ENCODE assay signal across 39 cellular contexts in genomic region chr13:112029143-112029542, GRCh38. TPM values are rescaled to one million over a fixed set of nuclear protein-coding genes. Genes with fewer than 3 reads are reported as not detected.
"Had no signal": no experiment of that assay in that cellular context is flagged by ENCODE, and none has a peak within 500 bp of the region (broad histone marks: within the 10 kb centered on the region; RNA-seq: fewer than 3 reads in every experiment).

No MANE protein-coding gene starts in this region.

- DNase-seq: activated effector memory CD4-positive, alpha-beta T cell treated with anti-CD3 and anti-CD28 coated beads, Interleukin-2, amount 50 U/mL, for 16 hours; activated effector memory CD4-positive, alpha-beta T cell treated with Interleukin-2 at 50 U/mL for 16 hours; activated gamma-delta T cell; activated gamma-delta T cell treated with Interleukin-2 at 50 U/mL for 16 hours; activated naive CD4-positive, alpha-beta T cell; activated naive CD4-positive, alpha-beta T cell treated with anti-CD3 and anti-CD28 coated beads for 36 hours; activated naive CD4-positive, alpha-beta T cell treated with anti-CD3 and anti-CD28 coated beads, Interleukin-2, amount 10 ng/mL, durations not matched to agents 7 days and 5 days; activated naive CD4-positive, alpha-beta T cell treated with anti-CD3 and anti-CD28 coated beads, Interleukin-2, amount 50 U/mL, for 16 hours; activated naive CD4-positive, alpha-beta T cell treated with Interleukin-2 at 50 U/mL for 16 hours; activated naive CD8-positive, alpha-beta T cell treated with anti-CD3 and anti-CD28 coated beads for 36 hours; activated naive CD8-positive, alpha-beta T cell treated with anti-CD3 and anti-CD28 coated beads, Interleukin-2, amount 10 ng/mL, durations not matched to agents 7 days and 5 days; activated naive CD8-positive, alpha-beta T cell treated with anti-CD3 and anti-CD28 coated beads, Interleukin-2, amount 50 U/mL, for 24 hours; activated T-cell treated with anti-CD3 and anti-CD28 coated beads, Interleukin-2, amount 50 U/mL, for 1 hour; activated T-cell treated with anti-CD3 and anti-CD28 coated beads, Interleukin-2, amount 50 U/mL, for 24 hours; activated T-cell treated with anti-CD3 and anti-CD28 coated beads, Interleukin-2, amount 50 U/mL, for 4 hours; activated T-cell treated with anti-CD3 and anti-CD28 coated beads, Interleukin-2, amount 50 U/mL, for 48 hours; activated T-cell treated with anti-CD3 and anti-CD28 coated beads, Interleukin-2, amount 50 U/mL, for 72 hours; adrenal gland; amniotic stem cell; amygdala; anterior cingulate cortex; body of pancreas; brain microvascular endothelial cell; caudate nucleus; central memory CD4-positive, alpha-beta T cell; cerebellar nuclear complex had no signal

- H3K9me3 ChIP-seq: adrenal gland, ascending aorta, body of pancreas, breast epithelium had no signal

- H3K4me1 ChIP-seq: adrenal gland, ascending aorta, breast epithelium had no signal

- H3K36me3 ChIP-seq: adrenal gland, ascending aorta, brain microvascular endothelial cell, breast epithelium, cardiac muscle cell had no signal

- H3K4me3 ChIP-seq: adrenal gland, ascending aorta, body of pancreas, breast epithelium, cardiac muscle cell had no signal

- H3K27me3 ChIP-seq: ascending aorta, brain microvascular endothelial cell had no signal

- H3K27ac ChIP-seq: adrenal gland, ascending aorta, body of pancreas, brain microvascular endothelial cell, breast epithelium, cardiac muscle cell had no signal

- ATAC-seq: activated naive CD4-positive, alpha-beta T cell treated with anti-CD3 and anti-CD28 coated beads, Interleukin-2, amount 50 U/mL, for 72 hours; activated naive CD8-positive, alpha-beta T cell treated with anti-CD3 and anti-CD28 coated beads, Interleukin-2, amount 50 U/mL, for 24 hours; activated T-cell treated with anti-CD3 and anti-CD28 coated beads, Interleukin-2, amount 50 U/mL, for 4 hours; activated T-cell treated with anti-CD3 and anti-CD28 coated beads, Interleukin-2, amount 50 U/mL, for 72 hours; activated T-helper 17 cell treated with anti-CD3 and anti-CD28 coated beads, Interleukin-2, amount 50 U/mL, for 72 hours; body of pancreas had no signal

RNA-seq across cellular contexts. Expression of gene SOX1, which starts 37.8 kb away (rescaled TPM):
- total RNA-seq: activated naive CD4-positive, alpha-beta T cell treated with anti-CD3 and anti-CD28 coated beads for 36 hours; activated naive CD4-positive, alpha-beta T cell treated with anti-CD3 and anti-CD28 coated beads, Interleukin-2, amount 50 U/mL, for 72 hours; activated naive CD8-positive, alpha-beta T cell treated with anti-CD3 and anti-CD28 coated beads for 36 hours; activated naive CD8-positive, alpha-beta T cell treated with anti-CD3 and anti-CD28 coated beads, Interleukin-2, amount 10 ng/mL, durations not matched to agents 7 days and 5 days; activated T-helper 1 cell treated with anti-CD3 and anti-CD28 coated beads, Interleukin-12 subunit alpha, Interleukin-12 subunit beta, Interleukin-2, Interleukin-4 antibody, amounts not matched to agents 30 ng/mL and 10 ng/mL and 1 ng/mL, durations not matched to agents 14 hours and 24 hours and 36 hours; activated T-helper 17 cell treated with anti-CD3 and anti-CD28 coated beads, Interleukin-2, amount 50 U/mL, for 72 hours; activated T-helper 2 cell treated with anti-CD3 and anti-CD28 coated beads, Interferon-gamma antibody, Interleukin-2, Interleukin-4, amounts not matched to agents 10 μg/mL and 5 μg/mL and 100 μg/mL, durations not matched to agents 14 hours and 24 hours and 36 hours; adrenal gland; aorta; ascending aorta; astrocyte; body of pancreas; breast epithelium; bronchial epithelial cell; cardiac muscle cell; cardiac septum; chondrocyte had no signal
- polyA plus RNA-seq: adipose tissue, adrenal gland, aorta, cardiac muscle cell had no signal
